8 cellular contexts compared by ENCODE assay signal in the genomic region with DNA sequence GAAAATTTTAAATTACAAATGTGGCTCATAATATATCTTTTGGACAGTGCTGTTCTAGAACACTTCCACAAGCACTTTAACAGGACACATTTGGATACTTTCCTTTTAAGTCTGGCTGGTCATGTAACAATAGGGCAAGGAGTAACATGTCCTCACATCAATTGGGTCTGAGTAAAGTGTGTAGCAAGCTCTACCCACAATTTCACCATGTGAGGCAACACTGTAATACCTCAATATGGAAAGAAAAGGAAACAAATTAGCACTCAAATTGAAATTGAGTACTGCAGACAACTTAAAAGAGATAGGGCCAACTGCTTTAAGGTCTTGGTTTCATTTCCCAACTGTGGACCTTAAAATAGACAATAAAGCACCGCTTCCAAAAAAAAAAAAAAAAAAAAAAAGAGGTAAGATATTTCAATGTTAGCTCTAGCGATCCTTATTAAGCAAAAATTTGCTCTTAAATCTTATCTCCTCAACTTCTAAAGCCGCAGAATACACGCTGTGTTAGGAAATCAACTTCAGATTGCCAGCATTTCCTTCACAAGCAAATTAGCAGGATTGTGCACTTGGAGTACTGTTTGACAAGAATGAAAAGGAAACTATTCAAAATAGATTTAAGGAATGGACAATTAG. TPM values are rescaled to one million over a fixed set of nuclear protein-coding genes. Genes with fewer than 3 reads are reported as not detected.
DNase-seq lines count a peak whose midpoint lies in the region; ATAC-seq, FAIRE-seq and TF ChIP-seq lines count a peak whose summit lies in the region.

No MANE protein-coding gene starts in this region.

- peaks cover 5% of the 10 kb centered on the region for H3K79me2 ChIP-seq in endothelial cell of umbilical vein (ENCODE audit: control insufficient read depth, insufficient read depth, low read length)

- 19 to 33% (median 19%) methylated on average over 4 of the region's 4 CpGs for WGBS in ovary, 3 donors

- FAIRE-seq in RCC 7860 (lab: Jason Lieb, UNC): peak; percentile 35
- peak; percentile 18 for FAIRE-seq in endothelial cell of umbilical vein (lab: Jason Lieb, UNC)

- H3K9me1 ChIP-seq in endothelial cell of umbilical vein (replicated peaks; ENCODE audit: control insufficient read depth, extremely low read depth, insufficient read depth, low read length): no peaks in the 10 kb centered on the region

- no TSS peak for BruUV-seq in endothelial cell of umbilical vein (replicated peaks; lab: Mats Ljungman, UMichigan)

- peak overlapping the region; percentile 11 for H3K9ac ChIP-seq in endothelial cell of umbilical vein (replicated peaks; ENCODE audit: extremely low read depth, insufficient read depth, low read length)

- dilution Hi-C loops in endothelial cell of umbilical vein (cut with MboI; ENCODE audit: extremely low pct_ligation_motif_present, low sequenced_read_pairs): no loop called here

- ATAC-seq in Right ventricle myocardium inferior: no peak
- ATAC-seq in HG02759 (IDR thresholded peaks at IDR 0.05; ENCODE audit: unreplicated experiment): no peak

- H3K4me3 ChIP-seq in right atrium auricular region (peak overlapping the region; percentile 58 to 64), endothelial cell of umbilical vein (replicated peaks in 1 of 3; ENCODE audit: insufficient read depth in 1 of 3, low read depth in 1 of 3, low read length in 3 of 3) (peak overlapping the region in 2 of 3 experiments; percentile 57 to 70), ovary (peak overlapping the region; percentile 56)

- CTCF ChIA-PET in endothelial cell of umbilical vein (lab: Charles Lee): interaction anchor here (0.9 kb wide), 1 partner anchor 123 kb away, joined by 3 read pairs; no protein-coding TSS in a partner anchor

- H3K27me3 ChIP-seq in right atrium auricular region (no peaks in the 10 kb centered on the region), endothelial cell of umbilical vein (ENCODE audit: control insufficient read depth in 2 of 2, insufficient read depth in 2 of 2, low read length in 2 of 2) (peaks cover 2 to 5% of the 10 kb centered on the region in 2 experiments), ovary (no peaks in the 10 kb centered on the region)

- DNase-seq in right atrium auricular region (ENCODE audit: low spot score) (no peak), Right ventricle myocardium inferior (ENCODE audit: missing footprints) (no peak), RCC 7860 (ENCODE audit: low spot score) (peak; percentile 5), endothelial cell of umbilical vein (ENCODE audit: low read depth, low spot score) (peak; percentile 28), ovary (no peak), C1 segment of cervical spinal cord (lab: John Stamatoyannopoulos, UW) (no peak), NK-92 (lab: John Stamatoyannopoulos, UW; ENCODE audit: unreplicated experiment) (no peak)

- no peaks in the 10 kb centered on the region for H3K36me3 ChIP-seq in right atrium auricular region
- no peaks in the 10 kb centered on the region for H3K36me3 ChIP-seq in endothelial cell of umbilical vein (ENCODE audit: control insufficient read depth in 2 of 2, extremely low read depth in 1 of 2, insufficient read depth in 2 of 2, low read length in 2 of 2)
- H3K36me3 ChIP-seq in ovary: no peaks in the 10 kb centered on the region

- H3K4me1 ChIP-seq in right atrium auricular region (no peaks in the 10 kb centered on the region), endothelial cell of umbilical vein (ENCODE audit: control insufficient read depth, extremely low read depth, insufficient read depth, low read length) (no peaks in the 10 kb centered on the region), ovary (ENCODE audit: insufficient read depth) (no peaks in the 10 kb centered on the region)

- no peak for TF ChIP-seq CTCF in right atrium auricular region (IDR thresholded peaks at IDR 0.05)
- no peak for TF ChIP-seq CTCF in endothelial cell of umbilical vein (IDR thresholded peaks at IDR 0.05; ENCODE audit: extremely low read depth in 1 of 2, insufficient read depth in 1 of 2, low read depth in 1 of 2, low read length in 2 of 2)
- TF ChIP-seq CTCF in ovary (IDR thresholded peaks at IDR 0.05): no peak

- H3K4me2 ChIP-seq in endothelial cell of umbilical vein (ENCODE audit: insufficient read depth, low read length): peak overlapping the region; percentile 90

- TF ChIP-seq POLR2A in endothelial cell of umbilical vein (IDR thresholded peaks at IDR 0.05; ENCODE audit: low read depth, low read length) (no peak), ovary (IDR thresholded peaks at IDR 0.05) (no peak)

- TF ChIP-seq EP300 in ovary (IDR thresholded peaks at IDR 0.05): no peak

- POLR2A ChIA-PET in endothelial cell of umbilical vein (lab: Charles Lee): no interaction called here

- no peak overlapping the region for H2AFZ ChIP-seq in endothelial cell of umbilical vein (ENCODE audit: low read depth, low read length)

- H4K20me1 ChIP-seq in endothelial cell of umbilical vein (replicated peaks; ENCODE audit: control insufficient read depth, extremely low read depth, insufficient read depth, low read length): no peaks in the 10 kb centered on the region

- H3K9me3 ChIP-seq in right atrium auricular region: no peaks in the 10 kb centered on the region
- H3K9me3 ChIP-seq in endothelial cell of umbilical vein (replicated peaks; ENCODE audit: control insufficient read depth, insufficient read depth, low read length): no peaks in the 10 kb centered on the region
- H3K9me3 ChIP-seq in ovary: no peaks in the 10 kb centered on the region

- peak overlapping the region in 1 of 2 donors; percentile 78 for H3K27ac ChIP-seq in right atrium auricular region
- no peak overlapping the region for H3K27ac ChIP-seq in endothelial cell of umbilical vein (ENCODE audit: insufficient read depth, low read depth, low read length)
- H3K27ac ChIP-seq in ovary: no peak overlapping the region

- intact Hi-C loops in Right ventricle myocardium inferior (cut with DNase I): no loop called here
- intact Hi-C loops in endothelial cell of umbilical vein (cut with micrococcal nuclease): loop anchor here (2.0 to 5.0 kb wide), 5 partner anchors 105 to 1735 kb away; a partner anchor contains a TSS
- intact Hi-C loops in ovary (cut with DNase I): loop anchor here in 1 of 4 donors (10.0 kb wide), 1 partner anchor 57 kb away; no protein-coding TSS in a partner anchor

TF ChIP-seq in endothelial cell of umbilical vein, 7 proteins besides CTCF, POLR2A, EP300 and RAD21:
- TF ChIP-seq JUN (IDR thresholded peaks at IDR 0.05; ENCODE audit: borderline replicate concordance, insufficient read depth, insufficient read length, low read depth): no peak
- no peak for TF ChIP-seq MYC (IDR thresholded peaks at IDR 0.05; ENCODE audit: low read depth, low read length)
- no peak for TF ChIP-seq FOS (IDR thresholded peaks at IDR 0.05; ENCODE audit: borderline replicate concordance, insufficient read depth, low read length)
- no peak for TF ChIP-seq EZH2 (IDR thresholded peaks at IDR 0.05; ENCODE audit: borderline replicate concordance, low read depth, low read length, severe bottlenecking)
- TF ChIP-seq POLR2AphosphoS5 (IDR thresholded peaks at IDR 0.05; ENCODE audit: insufficient read depth, low read depth, low read length): no peak
- TF ChIP-seq, protein P1, sequence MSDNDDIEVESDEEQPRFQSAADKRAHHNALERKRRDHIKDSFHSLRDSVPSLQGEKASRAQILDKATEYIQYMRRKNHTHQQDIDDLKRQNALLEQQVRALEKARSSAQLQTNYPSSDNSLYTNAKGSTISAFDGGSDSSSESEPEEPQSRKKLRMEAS (IDR thresholded peaks at IDR 0.05; ENCODE audit: insufficient read depth, insufficient read length): no peak
- TF ChIP-seq GATA2 (IDR thresholded peaks at IDR 0.05; ENCODE audit: insufficient read depth, insufficient read length, low read depth, low read length): no peak

RNA-seq across cellular contexts. Expression of a gene that starts 1.7 kb away (rescaled TPM):
- 10 to 100 TPM; 15.0 to 17.0 TPM for total RNA-seq in right atrium auricular region
- total RNA-seq in Right ventricle myocardium inferior: 16.6 TPM
- 30.4 and 32.7 TPM in 2 replicates for total RNA-seq in endothelial cell of umbilical vein
- polyA plus RNA-seq in endothelial cell of umbilical vein: 5.7 and 6.4 TPM in 2 replicates
- 8.3 and 8.7 TPM in 2 replicates for polyA plus RNA-seq in endothelial cell of umbilical vein (2011; cell fraction: cytosol; rRNA removed)
- 10.5 and 15.5 TPM in 2 replicates for polyA plus RNA-seq in endothelial cell of umbilical vein (2011; cell fraction: nucleus; rRNA removed)
- 14.2 and 18.0 TPM in 2 replicates for polyA plus RNA-seq in endothelial cell of umbilical vein (2012)
- 21.5 and 27.8 TPM in 2 replicates for polyA minus RNA-seq in endothelial cell of umbilical vein
- polyA minus RNA-seq in endothelial cell of umbilical vein (2011; cell fraction: cytosol; rRNA and poly(A)+ RNA removed): 23.4 TPM
- polyA minus RNA-seq in endothelial cell of umbilical vein (2011; cell fraction: nucleus; rRNA and poly(A)+ RNA removed): 37.6 and 43.5 TPM in 2 replicates
- 10 to 100 TPM; 25.7 to 70.9 (median 43.4) TPM for total RNA-seq in ovary
- polyA plus RNA-seq in ovary: 10 to 100 TPM; 11.3 to 26.5 TPM

Comparison
In these comparisons a context has a peak if more than half of its experiments do, and no peak if none do; other contexts are left out.
1. DNase-seq: peak in RCC 7860 (single experiment) and endothelial cell of umbilical vein (single experiment); none in right atrium auricular region (single experiment), Right ventricle myocardium inferior (single experiment), ovary (0 of 5), C1 segment of cervical spinal cord (0 of 14) and NK-92 (single experiment).
2. Peak in every context shown above with its lines, with median percentiles within 50 percentile points of each other: H3K4me3 ChIP-seq.